In the genomic region with DNA sequence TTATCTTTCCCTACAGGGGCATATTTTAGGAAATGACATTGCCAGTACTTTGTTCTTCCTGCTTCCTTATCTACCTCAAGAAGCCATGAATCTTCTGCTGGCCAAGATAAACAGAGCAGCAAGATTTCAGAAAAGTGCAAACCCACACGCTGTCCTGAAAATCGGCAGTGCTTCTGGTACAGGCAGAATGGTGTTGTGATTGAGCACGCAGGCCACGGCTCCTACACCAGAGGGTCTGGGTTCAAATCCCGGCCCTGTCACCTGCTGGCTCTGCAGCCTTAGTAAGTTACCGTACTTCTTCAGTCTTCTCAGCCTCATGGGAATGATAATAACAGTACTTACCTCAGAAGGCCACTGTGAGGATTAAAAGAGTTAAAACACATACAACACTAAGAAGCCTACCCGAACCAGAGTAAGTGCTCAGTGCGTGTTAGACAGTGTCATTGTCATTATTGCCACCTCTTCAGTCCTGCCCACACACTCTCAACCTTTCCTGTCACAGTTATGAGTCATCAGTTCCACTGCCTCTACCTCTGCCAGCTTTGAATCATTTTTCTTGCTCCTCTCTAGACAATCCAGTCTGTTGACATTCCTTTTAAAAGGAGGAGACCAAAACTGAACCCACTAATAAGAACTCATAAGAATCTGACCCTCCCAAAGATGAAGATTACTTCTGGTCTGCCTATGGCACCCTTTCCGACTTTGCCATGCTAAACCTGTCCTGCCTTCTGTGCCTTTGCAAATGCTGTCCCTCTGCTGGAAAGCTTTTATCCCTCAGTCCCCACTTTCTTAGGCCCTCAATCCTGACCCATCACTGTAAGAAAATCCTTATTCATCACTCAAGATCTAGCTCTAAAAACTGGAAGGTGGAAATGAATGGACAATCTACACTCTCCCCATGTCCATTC, we compare ENCODE assay signal across 8 cellular contexts. TPM values are rescaled to one million over a fixed set of nuclear protein-coding genes. Genes with fewer than 3 reads are reported as not detected.
A peak's percentile ranks its signal among the peaks of the same experiment; 100 is the strongest.
DNase-seq lines count a peak whose midpoint lies in the region; ATAC-seq and TF ChIP-seq lines count a peak whose summit lies in the region.

No MANE protein-coding gene starts in this region.

- H3K4me1 ChIP-seq in mucosa of rectum (ENCODE audit: control insufficient read depth in 2 of 2, insufficient read depth in 2 of 2, low read length in 2 of 2) (peaks cover 23 to 31% of the 10 kb centered on the region in 2 donors), OCI-LY7 (ENCODE audit: insufficient read depth, low read length, poor library complexity, severe bottlenecking) (no peaks in the 10 kb centered on the region)

- H3K27me3 ChIP-seq in mucosa of rectum (ENCODE audit: control insufficient read depth in 2 of 2, insufficient read depth in 2 of 2, low read length in 2 of 2): no peaks in the 10 kb centered on the region

- H3K79me2 ChIP-seq in OCI-LY7 (ENCODE audit: insufficient read depth, low read depth, low read length): no peaks in the 10 kb centered on the region

- intact Hi-C loops in OCI-LY7 (cut with micrococcal nuclease; ENCODE audit: unreplicated experiment): no loop called here

- TF ChIP-seq CTCF in OCI-LY7 (conservative IDR thresholded peaks at IDR 0.05; ENCODE audit: low read length): no peak

- H4K20me1 ChIP-seq in OCI-LY7 (ENCODE audit: insufficient read depth, low read length): no peaks in the 10 kb centered on the region

- H3K9me2 ChIP-seq in OCI-LY7 (ENCODE audit: insufficient read depth, low read length): no peaks in the 10 kb centered on the region

- H3K4me2 ChIP-seq in OCI-LY7 (ENCODE audit: low read length): no peak overlapping the region

- ATAC-seq in HG03135 (IDR thresholded peaks at IDR 0.05; ENCODE audit: unreplicated experiment): peak; percentile 76

- no peak overlapping the region for H2AFZ ChIP-seq in OCI-LY7 (ENCODE audit: low read length)

- in situ Hi-C loops in T47D (cut with HindIII; ENCODE audit: low pct_unique_long_range_greater_than_20kb, low sequenced_read_pairs): no loop called here

- peak overlapping the region; percentile 20 to 36 for H3K9ac ChIP-seq in mucosa of rectum (ENCODE audit: low read depth in 1 of 2, low read length in 2 of 2)

- BruUV-seq in OCI-LY7 (replicated peaks; lab: Mats Ljungman, UMichigan): no TSS peak

- H3K9me3 ChIP-seq in mucosa of rectum (ENCODE audit: control insufficient read depth in 2 of 2, low read length in 2 of 2): no peaks in the 10 kb centered on the region
- no peaks in the 10 kb centered on the region for H3K9me3 ChIP-seq in OCI-LY7 (ENCODE audit: low read length)

- CTCF ChIA-PET in OCI-LY7 (lab: Charles Lee; ENCODE audit: unreplicated experiment): interaction anchor here (0.6 kb wide), 1 partner anchor 55 kb away, joined by 4 read pairs; no protein-coding TSS in a partner anchor

- DNase-seq in NCI-H2196 (lab: John Stamatoyannopoulos, UW; ENCODE audit: unreplicated experiment): peak; percentile 12
- DNase-seq in NCI-H2196 treated with DMSO at 0.1 percent for 48 hours (lab: John Stamatoyannopoulos, UW; ENCODE audit: unreplicated experiment): no peak
- DNase-seq in T follicular helper cell (ENCODE audit: low read depth): peak; percentile 47
- peak; percentile 56 to 93 for DNase-seq in T47D (ENCODE audit: low read depth in 1 of 2, low spot score in 1 of 2)
- no peak for DNase-seq in ecto neural progenitor cell (ENCODE audit: low spot score)
- DNase-seq in OCI-LY7 (ENCODE audit: low spot score): no peak

- H3K4me3 ChIP-seq in mucosa of rectum (ENCODE audit: low read length in 2 of 2): peak overlapping the region; percentile 20 to 62
- no peak overlapping the region for H3K4me3 ChIP-seq in OCI-LY7 (ENCODE audit: low read depth, low read length, poor library complexity, severe bottlenecking)

- H3K36me3 ChIP-seq in mucosa of rectum (ENCODE audit: control insufficient read depth in 2 of 2, insufficient read depth in 2 of 2, low read length in 2 of 2): no peaks in the 10 kb centered on the region
- no peaks in the 10 kb centered on the region for H3K36me3 ChIP-seq in OCI-LY7 (ENCODE audit: insufficient read depth, low read length)

- H3K27ac ChIP-seq in mucosa of rectum (ENCODE audit: low read depth in 2 of 2, low read length in 2 of 2) (peak overlapping the region; percentile 72 to 79), OCI-LY7 (ENCODE audit: low read depth, low read length, poor library complexity, severe bottlenecking) (no peak overlapping the region)

- POLR2A ChIA-PET in OCI-LY7 (lab: Charles Lee): interaction anchor here (0.6 to 1.3 kb wide), 5 partner anchors 11 to 1058 kb away, joined by 3 to 5 read pairs (median 3); a partner anchor contains a TSS

RNA-seq across cellular contexts. Expression of a gene that starts 10.7 kb away (rescaled TPM):
- 1.9 and 2.2 TPM in 2 replicates for total RNA-seq in OCI-LY7 (2014; rRNA removed; shearing (Covaris generic))
- total RNA-seq in OCI-LY7 (2022): 5.8 and 6.9 TPM in 2 replicates

RNA-seq across cellular contexts. Expression of a gene that starts 16.6 kb away (rescaled TPM):
- total RNA-seq in OCI-LY7 (2014; rRNA removed; shearing (Covaris generic)): 0.73 and 1.4 TPM in 2 replicates
- total RNA-seq in OCI-LY7 (2022): 0.63 and 0.74 TPM in 2 replicates

RNA-seq across cellular contexts. Expression of a gene that starts 22.7 kb away (rescaled TPM):
- total RNA-seq in OCI-LY7 (2014; rRNA removed; shearing (Covaris generic)): not detected in 2 replicates
- not detected in 2 replicates for total RNA-seq in OCI-LY7 (2022)

Comparison
In these comparisons a context has a peak if more than half of its experiments do, and no peak if none do; other contexts are left out.
1. DNase-seq: peak in NCI-H2196 (single experiment), T follicular helper cell (single experiment) and T47D (2 of 2); none in NCI-H2196 treated with DMSO at 0.1 percent for 48 hours (single experiment), ecto neural progenitor cell (single experiment) and OCI-LY7 (single experiment).